ENCODE assay signal across 29 cellular contexts in the genomic region with DNA sequence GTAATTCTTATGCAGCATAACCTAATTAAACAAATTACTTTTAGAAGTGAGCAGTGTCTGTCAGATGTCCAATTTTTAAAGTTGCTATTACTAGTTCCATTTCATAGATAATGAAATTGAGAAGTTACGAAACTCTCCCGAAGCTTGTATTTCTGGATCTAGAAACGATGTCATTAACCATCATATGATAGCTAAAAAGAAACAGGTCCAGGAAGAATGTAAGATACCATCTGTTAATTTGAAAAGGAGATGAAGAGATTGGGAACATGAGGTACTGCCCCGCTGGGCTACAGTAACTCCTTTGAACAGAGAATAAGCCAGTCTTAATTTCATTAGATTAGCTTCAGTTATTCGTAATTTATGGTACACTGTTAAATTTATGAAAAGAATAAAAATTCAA.
"Had no signal": no experiment of that assay in that cellular context is flagged by ENCODE, and none has a peak within 500 bp of the region (broad histone marks: within the 10 kb centered on the region; RNA-seq: fewer than 3 reads in every experiment).

No MANE protein-coding gene starts in this region.

- H3K27me3 Mint-ChIP-seq: activated naive CD4-positive, alpha-beta T cell treated with anti-CD3 and anti-CD28 coated beads, Interleukin-2, amount 10 ng/mL, durations not matched to agents 7 days and 5 days had no signal

- H3K9me3 Mint-ChIP-seq: activated B cell treated with CpG ODN at 0.5 μM for 24 hours; activated CD8-positive, alpha-beta T cell treated with anti-CD3 and anti-CD28 coated beads for 36 hours; activated naive CD4-positive, alpha-beta T cell treated with anti-CD3 and anti-CD28 coated beads, Interleukin-2, amount 10 ng/mL, durations not matched to agents 7 days and 5 days; activated naive CD4-positive, alpha-beta T cell treated with anti-CD3 and anti-CD28 coated beads, Interleukin-2, amount 50 U/mL, for 72 hours; activated naive CD8-positive, alpha-beta T cell treated with anti-CD3 and anti-CD28 coated beads, Interleukin-2, amount 10 ng/mL, durations not matched to agents 7 days and 5 days; activated T-helper 1 cell treated with anti-CD3 and anti-CD28 coated beads, Interleukin-12 subunit alpha, Interleukin-12 subunit beta, Interleukin-2, Interleukin-4 antibody, amounts not matched to agents 30 ng/mL and 10 ng/mL and 1 ng/mL, durations not matched to agents 14 hours and 24 hours and 36 hours; activated T-helper 2 cell treated with anti-CD3 and anti-CD28 coated beads, Interferon-gamma antibody, Interleukin-2, Interleukin-4, amounts not matched to agents 10 μg/mL and 5 μg/mL and 100 μg/mL, durations not matched to agents 14 hours and 24 hours and 36 hours; T-helper 2 cell treated with Interferon-gamma antibody and Interleukin-4, amounts not matched to agents 5 μg/mL and 100 μg/mL, for 36 hours had no signal

- H3K4me3 ChIP-seq: colonic mucosa, gastrocnemius medialis, heart left ventricle had no signal

- ATAC-seq: activated CD4-positive, CD25-positive, alpha-beta regulatory T cell treated with anti-CD3 and anti-CD28 coated beads, Interleukin-2, amount 50 U/mL, for 24 hours; activated CD8-positive, alpha-beta T cell treated with anti-CD3 and anti-CD28 coated beads for 36 hours; activated naive CD4-positive, alpha-beta T cell treated with anti-CD3 and anti-CD28 coated beads, Interleukin-2, amount 50 U/mL, for 72 hours; esophagus mucosa; foreskin keratinocyte; gastrocnemius medialis; heart left ventricle; T-helper 17 cell had no signal

- H3K4me1 Mint-ChIP-seq: activated B cell treated with CpG ODN at 0.5 μM for 24 hours; activated naive CD4-positive, alpha-beta T cell treated with anti-CD3 and anti-CD28 coated beads, Interleukin-2, amount 10 ng/mL, durations not matched to agents 7 days and 5 days; activated naive CD8-positive, alpha-beta T cell treated with anti-CD3 and anti-CD28 coated beads, Interleukin-2, amount 10 ng/mL, durations not matched to agents 7 days and 5 days; T-helper 17 cell had no signal

- DNase-seq: activated B cell treated with CpG ODN at 0.5 μM for 24 hours; activated CD4-positive, alpha-beta T cell treated with anti-CD3 and anti-CD28 coated beads for 48 hours; activated CD4-positive, alpha-beta T cell treated with anti-CD3 and anti-CD28 coated beads, Interleukin-2, amount 50 U/mL, for 1 hour; activated CD4-positive, alpha-beta T cell treated with anti-CD3 and anti-CD28 coated beads, Interleukin-2, amount 50 U/mL, for 48 hours; activated CD8-positive, alpha-beta memory T cell treated with anti-CD3 and anti-CD28 coated beads for 24 hours; activated CD8-positive, alpha-beta T cell treated with anti-CD3 and anti-CD28 coated beads for 36 hours; activated gamma-delta T cell; activated naive CD4-positive, alpha-beta T cell; activated naive CD4-positive, alpha-beta T cell treated with anti-CD3 and anti-CD28 coated beads, Interleukin-2, amount 10 ng/mL, durations not matched to agents 7 days and 5 days; activated naive CD8-positive, alpha-beta T cell treated with anti-CD3 and anti-CD28 coated beads, Interleukin-2, amount 10 ng/mL, durations not matched to agents 7 days and 5 days; activated T-cell treated with anti-CD3 and anti-CD28 coated beads, Interleukin-2, amount 50 U/mL, for 48 hours; caudate nucleus; cerebellar nuclear complex; colonic mucosa; effector CD8-positive, alpha-beta T cell; foreskin keratinocyte; gastrocnemius medialis; glutamatergic neuron; heart left ventricle; T-helper 1 cell; T-helper 17 cell; T1000; WERI-Rb-1 had no signal

- H3K4me3 Mint-ChIP-seq: activated B cell treated with CpG ODN at 0.5 μM for 24 hours; activated CD8-positive, alpha-beta T cell treated with anti-CD3 and anti-CD28 coated beads for 36 hours; activated naive CD4-positive, alpha-beta T cell treated with anti-CD3 and anti-CD28 coated beads, Interleukin-2, amount 10 ng/mL, durations not matched to agents 7 days and 5 days; activated naive CD8-positive, alpha-beta T cell treated with anti-CD3 and anti-CD28 coated beads, Interleukin-2, amount 10 ng/mL, durations not matched to agents 7 days and 5 days; activated T-helper 1 cell treated with anti-CD3 and anti-CD28 coated beads, Interleukin-12 subunit alpha, Interleukin-12 subunit beta, Interleukin-2, Interleukin-4 antibody, amounts not matched to agents 30 ng/mL and 10 ng/mL and 1 ng/mL, durations not matched to agents 14 hours and 24 hours and 36 hours; T-helper 17 cell; T-helper 2 cell treated with Interferon-gamma antibody and Interleukin-4, amounts not matched to agents 5 μg/mL and 100 μg/mL, for 36 hours had no signal

- H3K27ac Mint-ChIP-seq: activated B cell treated with CpG ODN at 0.5 μM for 24 hours; activated CD8-positive, alpha-beta T cell treated with anti-CD3 and anti-CD28 coated beads for 36 hours; activated naive CD4-positive, alpha-beta T cell treated with anti-CD3 and anti-CD28 coated beads, Interleukin-2, amount 10 ng/mL, durations not matched to agents 7 days and 5 days; activated naive CD4-positive, alpha-beta T cell treated with anti-CD3 and anti-CD28 coated beads, Interleukin-2, amount 50 U/mL, for 72 hours; activated naive CD8-positive, alpha-beta T cell treated with anti-CD3 and anti-CD28 coated beads, Interleukin-2, amount 10 ng/mL, durations not matched to agents 7 days and 5 days; activated T-helper 1 cell treated with anti-CD3 and anti-CD28 coated beads, Interleukin-12 subunit alpha, Interleukin-12 subunit beta, Interleukin-2, Interleukin-4 antibody, amounts not matched to agents 30 ng/mL and 10 ng/mL and 1 ng/mL, durations not matched to agents 14 hours and 24 hours and 36 hours; activated T-helper 2 cell treated with anti-CD3 and anti-CD28 coated beads, Interferon-gamma antibody, Interleukin-2, Interleukin-4, amounts not matched to agents 10 μg/mL and 5 μg/mL and 100 μg/mL, durations not matched to agents 14 hours and 24 hours and 36 hours; T-helper 17 cell; T-helper 2 cell treated with Interferon-gamma antibody and Interleukin-4, amounts not matched to agents 5 μg/mL and 100 μg/mL, for 36 hours had no signal

- H3K36me3 Mint-ChIP-seq: activated naive CD4-positive, alpha-beta T cell treated with anti-CD3 and anti-CD28 coated beads, Interleukin-2, amount 10 ng/mL, durations not matched to agents 7 days and 5 days; activated naive CD4-positive, alpha-beta T cell treated with anti-CD3 and anti-CD28 coated beads, Interleukin-2, amount 50 U/mL, for 72 hours; activated naive CD8-positive, alpha-beta T cell treated with anti-CD3 and anti-CD28 coated beads, Interleukin-2, amount 10 ng/mL, durations not matched to agents 7 days and 5 days had no signal
